Comparison of ENCODE assay signal across 8 cellular contexts in the genomic region with DNA sequence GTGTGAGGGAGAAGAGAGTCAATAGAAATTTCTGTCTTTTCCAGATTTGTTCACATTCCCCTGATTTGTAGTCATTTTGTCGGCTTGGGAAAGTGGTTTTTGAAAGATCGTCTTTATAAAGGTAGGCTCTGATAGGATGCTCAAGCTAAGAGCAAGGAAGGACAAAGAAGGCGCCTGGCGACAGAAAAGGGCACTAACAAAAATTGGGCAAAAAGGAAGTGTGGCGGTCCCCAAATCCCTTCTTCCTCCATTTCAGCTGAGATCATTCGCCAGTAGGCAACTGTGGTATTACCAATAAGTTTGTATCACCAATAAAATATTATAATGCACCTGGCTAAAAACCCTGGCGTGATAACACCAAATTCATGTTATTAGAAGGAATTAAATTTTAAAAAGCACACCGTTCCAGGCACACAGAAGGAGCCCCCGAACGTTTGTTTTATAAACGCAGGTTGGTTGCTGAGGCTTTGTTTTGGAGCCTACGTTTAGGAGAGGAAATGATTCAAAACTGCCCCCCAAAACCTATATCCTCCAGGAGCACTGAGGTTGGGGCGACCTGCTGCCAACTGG. TPM values are rescaled to one million over a fixed set of nuclear protein-coding genes. Genes with fewer than 3 reads are reported as not detected.
DNase-seq lines count a peak whose midpoint lies in the region; ATAC-seq and TF ChIP-seq lines count a peak whose summit lies in the region.

No MANE protein-coding gene starts in this region.

- H3K9me3 Mint-ChIP-seq in GM23338, result no peaks in the 10 kb centered on the region; the same call in 2 of the 3 replicates

- H3K4me1 Mint-ChIP-seq in GM23338, result peaks cover 20% of the 10 kb centered on the region

- no peaks in the 10 kb centered on the region for H3F3A ChIP-seq in GM23338 (replicated peaks; ENCODE audit: low read depth)

- ATAC-seq in GM23338 (no peak), right cardiac atrium (no peak), HG03342 (IDR thresholded peaks at IDR 0.05; ENCODE audit: unreplicated experiment) (no peak), GM18511 (IDR thresholded peaks at IDR 0.05; ENCODE audit: unreplicated experiment) (no peak)

- no peaks in the 10 kb centered on the region for H3K9me2 ChIP-seq in GM23338 (ENCODE audit: insufficient read depth)

- no peaks in the 10 kb centered on the region for H3K9me3 ChIP-seq in right cardiac atrium (ENCODE audit: control insufficient read depth, low read length)
- no peaks in the 10 kb centered on the region for H3K9me3 ChIP-seq in skeletal muscle tissue (ENCODE audit: control insufficient read depth in 3 of 3, low read length in 3 of 3)

- H3K36me3 ChIP-seq in GM23338 (ENCODE audit: insufficient read depth) (no peaks in the 10 kb centered on the region), skeletal muscle tissue (ENCODE audit: control insufficient read depth in 3 of 3, insufficient read depth in 3 of 3, low read length in 3 of 3) (no peaks in the 10 kb centered on the region)

- no peaks in the 10 kb centered on the region for H3K36me3 Mint-ChIP-seq in GM23338 (ENCODE audit: low read depth)

- H3K9ac ChIP-seq in skeletal muscle tissue (ENCODE audit: low read depth in 1 of 3, low read length in 3 of 3), result peak overlapping the region; percentile 68 to 96 (median 93)

- H3K4me1 ChIP-seq in GM23338 (ENCODE audit: insufficient read depth) (peaks cover 19% of the 10 kb centered on the region), right cardiac atrium (ENCODE audit: control insufficient read depth, insufficient read depth, low read length) (no peaks in the 10 kb centered on the region), skeletal muscle tissue (ENCODE audit: control insufficient read depth in 3 of 3, insufficient read depth in 3 of 3, low read length in 3 of 3) (peaks cover 6 to 33% (median 20%) of the 10 kb centered on the region in 3 donors)

- H3K4me3 ChIP-seq in GM23338 (peak overlapping the region; percentile 63), WI38 (ENCODE audit: low read depth, low read length) (peak overlapping the region; percentile 85), right cardiac atrium (ENCODE audit: low read length) (peak overlapping the region; percentile 97), skeletal muscle tissue (ENCODE audit: low read length in 3 of 3) (peak overlapping the region; percentile 86 to 90 (median 90))

- TF ChIP-seq CTCF in GM23338 (conservative IDR thresholded peaks at IDR 0.05; ENCODE audit: low read depth in 2 of 2) (no peak), WI38 (IDR thresholded peaks at IDR 0.05; ENCODE audit: low read depth, low read length) (no peak)

- H3K27me3 Mint-ChIP-seq in GM23338 (ENCODE audit: insufficient read depth, low read depth, poor library complexity), result peaks cover 2% of the 10 kb centered on the region

- H3K27ac ChIP-seq in GM23338 (ENCODE audit: low read depth) (peak overlapping the region; percentile 95), right cardiac atrium (ENCODE audit: low read length) (peak overlapping the region; percentile 98), skeletal muscle tissue (ENCODE audit: low read depth, low read length) (peak overlapping the region; percentile 88)

- H3K27ac Mint-ChIP-seq in GM23338, result peak overlapping the region; percentile 99

- H3K4me2 ChIP-seq in GM23338, result peak overlapping the region; percentile 81

- H2AFZ ChIP-seq in GM23338, result peak overlapping the region; percentile 56; the same call in 1 of the 2 replicates

- no peaks in the 10 kb centered on the region for H3K27me3 ChIP-seq in GM23338 (ENCODE audit: insufficient read depth)
- no peaks in the 10 kb centered on the region for H3K27me3 ChIP-seq in right cardiac atrium (ENCODE audit: control insufficient read depth, insufficient read depth)
- no peaks in the 10 kb centered on the region for H3K27me3 ChIP-seq in skeletal muscle tissue (ENCODE audit: control insufficient read depth in 3 of 3, insufficient read depth in 3 of 3, low read length in 3 of 3)

- H3K4me3 Mint-ChIP-seq in GM23338, result peak overlapping the region; percentile 89

- H4K20me1 ChIP-seq in GM23338 (replicated peaks; ENCODE audit: insufficient read depth), result no peaks in the 10 kb centered on the region

- intact Hi-C loops in right cardiac atrium (cut with DNase I), result loop anchor here in 2 of 4 donors (5.0 to 10.0 kb wide), 4 partner anchors 63 to 416 kb away; no protein-coding TSS in a partner anchor

- H3K79me2 ChIP-seq in GM23338 (replicated peaks; ENCODE audit: insufficient read depth), result peaks cover 37% of the 10 kb centered on the region

- DNase-seq in GM23338 (ENCODE audit: low spot score) (peak; percentile 58), right cardiac atrium (no peak), Kasumi-1 (lab: John Stamatoyannopoulos, UW) (no peak)
- DNase-seq in activated effector memory CD4-positive, alpha-beta T cell treated with Interleukin-2 at 50 U/mL for 16 hours, result no peak

- WGBS in right cardiac atrium, result 38% methylated on average over 13 of the region's 13 CpGs

TF ChIP-seq in GM23338, 12 proteins besides CTCF, POLR2A, EP300 and RAD21 (continues in another document):
- TF ChIP-seq EZH2phosphoT487 (IDR thresholded peaks at IDR 0.05; ENCODE audit: unreplicated experiment) (no peak), EZH2 (IDR thresholded peaks at IDR 0.05; ENCODE audit: low read depth, unreplicated experiment) (no peak), POLR2AphosphoS5 (IDR thresholded peaks at IDR 0.05; ENCODE audit: low read depth) (no peak; the same call in 1 of the 2 replicates)
- TF ChIP-seq, protein P1, sequence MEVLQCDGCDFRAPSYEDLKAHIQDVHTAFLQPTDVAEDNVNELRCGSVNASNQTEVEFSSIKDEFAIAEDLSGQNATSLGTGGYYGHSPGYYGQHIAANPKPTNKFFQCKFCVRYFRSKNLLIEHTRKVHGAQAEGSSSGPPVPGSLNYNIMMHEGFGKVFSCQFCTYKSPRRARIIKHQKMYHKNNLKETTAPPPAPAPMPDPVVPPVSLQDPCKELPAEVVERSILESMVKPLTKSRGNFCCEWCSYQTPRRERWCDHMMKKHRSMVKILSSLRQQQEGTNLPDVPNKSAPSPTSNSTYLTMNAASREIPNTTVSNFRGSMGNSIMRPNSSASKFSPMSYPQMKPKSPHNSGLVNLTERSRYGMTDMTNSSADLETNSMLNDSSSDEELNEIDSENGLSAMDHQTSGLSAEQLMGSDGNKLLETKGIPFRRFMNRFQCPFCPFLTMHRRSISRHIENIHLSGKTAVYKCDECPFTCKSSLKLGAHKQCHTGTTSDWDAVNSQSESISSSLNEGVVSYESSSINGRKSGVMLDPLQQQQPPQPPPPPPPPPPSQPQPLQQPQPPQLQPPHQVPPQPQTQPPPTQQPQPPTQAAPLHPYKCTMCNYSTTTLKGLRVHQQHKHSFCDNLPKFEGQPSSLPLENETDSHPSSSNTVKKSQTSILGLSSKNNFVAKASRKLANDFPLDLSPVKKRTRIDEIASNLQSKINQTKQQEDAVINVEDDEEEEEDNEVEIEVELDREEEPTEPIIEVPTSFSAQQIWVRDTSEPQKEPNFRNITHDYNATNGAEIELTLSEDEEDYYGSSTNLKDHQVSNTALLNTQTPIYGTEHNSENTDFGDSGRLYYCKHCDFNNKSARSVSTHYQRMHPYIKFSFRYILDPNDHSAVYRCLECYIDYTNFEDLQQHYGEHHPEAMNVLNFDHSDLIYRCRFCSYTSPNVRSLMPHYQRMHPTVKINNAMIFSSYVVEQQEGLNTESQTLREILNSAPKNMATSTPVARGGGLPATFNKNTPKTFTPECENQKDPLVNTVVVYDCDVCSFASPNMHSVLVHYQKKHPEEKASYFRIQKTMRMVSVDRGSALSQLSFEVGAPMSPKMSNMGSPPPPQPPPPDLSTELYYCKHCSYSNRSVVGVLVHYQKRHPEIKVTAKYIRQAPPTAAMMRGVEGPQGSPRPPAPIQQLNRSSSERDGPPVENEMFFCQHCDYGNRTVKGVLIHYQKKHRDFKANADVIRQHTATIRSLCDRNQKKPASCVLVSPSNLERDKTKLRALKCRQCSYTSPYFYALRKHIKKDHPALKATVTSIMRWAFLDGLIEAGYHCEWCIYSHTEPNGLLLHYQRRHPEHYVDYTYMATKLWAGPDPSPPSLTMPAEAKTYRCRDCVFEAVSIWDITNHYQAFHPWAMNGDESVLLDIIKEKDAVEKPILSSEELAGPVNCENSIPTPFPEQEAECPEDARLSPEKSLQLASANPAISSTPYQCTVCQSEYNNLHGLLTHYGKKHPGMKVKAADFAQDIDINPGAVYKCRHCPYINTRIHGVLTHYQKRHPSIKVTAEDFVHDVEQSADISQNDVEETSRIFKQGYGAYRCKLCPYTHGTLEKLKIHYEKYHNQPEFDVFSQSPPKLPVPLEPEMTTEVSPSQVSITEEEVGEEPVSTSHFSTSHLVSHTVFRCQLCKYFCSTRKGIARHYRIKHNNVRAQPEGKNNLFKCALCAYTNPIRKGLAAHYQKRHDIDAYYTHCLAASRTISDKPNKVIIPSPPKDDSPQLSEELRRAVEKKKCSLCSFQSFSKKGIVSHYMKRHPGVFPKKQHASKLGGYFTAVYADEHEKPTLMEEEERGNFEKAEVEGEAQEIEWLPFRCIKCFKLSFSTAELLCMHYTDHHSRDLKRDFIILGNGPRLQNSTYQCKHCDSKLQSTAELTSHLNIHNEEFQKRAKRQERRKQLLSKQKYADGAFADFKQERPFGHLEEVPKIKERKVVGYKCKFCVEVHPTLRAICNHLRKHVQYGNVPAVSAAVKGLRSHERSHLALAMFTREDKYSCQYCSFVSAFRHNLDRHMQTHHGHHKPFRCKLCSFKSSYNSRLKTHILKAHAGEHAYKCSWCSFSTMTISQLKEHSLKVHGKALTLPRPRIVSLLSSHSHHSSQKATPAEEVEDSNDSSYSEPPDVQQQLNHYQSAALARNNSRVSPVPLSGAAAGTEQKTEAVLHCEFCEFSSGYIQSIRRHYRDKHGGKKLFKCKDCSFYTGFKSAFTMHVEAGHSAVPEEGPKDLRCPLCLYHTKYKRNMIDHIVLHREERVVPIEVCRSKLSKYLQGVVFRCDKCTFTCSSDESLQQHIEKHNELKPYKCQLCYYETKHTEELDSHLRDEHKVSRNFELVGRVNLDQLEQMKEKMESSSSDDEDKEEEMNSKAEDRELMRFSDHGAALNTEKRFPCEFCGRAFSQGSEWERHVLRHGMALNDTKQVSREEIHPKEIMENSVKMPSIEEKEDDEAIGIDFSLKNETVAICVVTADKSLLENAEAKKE (CRISPR knock-in tag; IDR thresholded peaks at IDR 0.05), result no peak
- TF ChIP-seq, protein P2, sequence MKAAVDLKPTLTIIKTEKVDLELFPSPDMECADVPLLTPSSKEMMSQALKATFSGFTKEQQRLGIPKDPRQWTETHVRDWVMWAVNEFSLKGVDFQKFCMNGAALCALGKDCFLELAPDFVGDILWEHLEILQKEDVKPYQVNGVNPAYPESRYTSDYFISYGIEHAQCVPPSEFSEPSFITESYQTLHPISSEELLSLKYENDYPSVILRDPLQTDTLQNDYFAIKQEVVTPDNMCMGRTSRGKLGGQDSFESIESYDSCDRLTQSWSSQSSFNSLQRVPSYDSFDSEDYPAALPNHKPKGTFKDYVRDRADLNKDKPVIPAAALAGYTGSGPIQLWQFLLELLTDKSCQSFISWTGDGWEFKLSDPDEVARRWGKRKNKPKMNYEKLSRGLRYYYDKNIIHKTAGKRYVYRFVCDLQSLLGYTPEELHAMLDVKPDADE (IDR thresholded peaks at IDR 0.05), result no peak

RNA-seq across cellular contexts. Expression of gene PTPN4, which starts 0.8 kb away (rescaled TPM):
- 89.4 and 90.4 TPM in 2 replicates for total RNA-seq in GM23338 (2014; rRNA removed; shearing (Covaris generic))
- polyA plus RNA-seq in GM23338 (2016; fragmentation: Nextera tagmentation; extraction: Ambion mirVana) (25.1 and 41.6 TPM in 2 replicates), right cardiac atrium (6.5 TPM)
- total RNA-seq in right cardiac atrium (10 to 100 TPM; 28.4 to 42.6 (median 38.7) TPM), skeletal muscle tissue (37.1 TPM)
